Comparison of ENCODE assay signal across 8 cellular contexts in genomic region chr6:79777713-79778579, GRCh38.
A peak's percentile ranks its signal among the peaks of the same experiment; 100 is the strongest.
DNase-seq lines count a peak whose midpoint lies in the region; ATAC-seq, FAIRE-seq and TF ChIP-seq lines count a peak whose summit lies in the region.

No MANE protein-coding gene starts in this region.

- H3K36me3 Mint-ChIP-seq in activated CD4-positive, alpha-beta T cell treated with anti-CD3 and anti-CD28 coated beads, Interleukin-2, amount 10 ng/mL, durations not matched to agents 24 days and 14 days (ENCODE audit: low read depth), result no peaks in the 10 kb centered on the region

- POLR2A ChIA-PET in HepG2 (lab: Yijun Ruan, JAX), result no interaction called here

- TF ChIP-seq POLR2A in HepG2 (IDR thresholded peaks at IDR 0.05; ENCODE audit: insufficient read depth in 1 of 2, low read depth in 2 of 2, low read length in 2 of 2), result no peak

- H3K27me3 ChIP-seq in HepG2 (ENCODE audit: control insufficient read depth in 1 of 2, insufficient read depth in 2 of 2, low read length in 2 of 2), result peaks cover 0 to 16% of the 10 kb centered on the region in 2 experiments; a peak in 1 of 5 replicates

- H3K27ac Mint-ChIP-seq in activated CD4-positive, alpha-beta T cell treated with anti-CD3 and anti-CD28 coated beads, Interleukin-2, amount 10 ng/mL, durations not matched to agents 24 days and 14 days, result peak overlapping the region; percentile 57

- H3K4me1 Mint-ChIP-seq in activated CD4-positive, alpha-beta T cell treated with anti-CD3 and anti-CD28 coated beads, Interleukin-2, amount 10 ng/mL, durations not matched to agents 24 days and 14 days, result peaks cover 9% of the 10 kb centered on the region

- TF ChIP-seq EP300 in HepG2 (IDR thresholded peaks at IDR 0.05; ENCODE audit: low read depth in 2 of 2, low read length in 2 of 2) (no peak), HepG2 (CRISPR knock-in tag; IDR thresholded peaks at IDR 0.05; ENCODE audit: borderline replicate concordance) (no peak)

- BruUV-seq in HepG2 (replicated peaks; lab: Mats Ljungman, UMichigan), result no TSS peak

- no peaks in the 10 kb centered on the region for H3K9me3 ChIP-seq in HepG2 (ENCODE audit: low read length)

- peak overlapping the region; percentile 86 for H3K4me2 ChIP-seq in HepG2 (ENCODE audit: low read depth, low read length)

- H3K4me3 ChIP-seq in coronary artery (peak overlapping the region; percentile 61), HepG2 (replicated peaks in 1 of 3; ENCODE audit: insufficient read depth in 1 of 3, low read depth in 2 of 3, low read length in 3 of 3) (peak overlapping the region; percentile 41 to 75 (median 48))

- FAIRE-seq in HepG2 (lab: Jason Lieb, UNC), result peak; percentile 56

- no peaks in the 10 kb centered on the region for H3K36me3 ChIP-seq in HepG2 (replicated peaks in 1 of 2; ENCODE audit: control insufficient read depth in 1 of 2, insufficient read depth in 2 of 2, low read length in 2 of 2)

- peak; percentile 32 for DNase-seq in SIG-M5 treated with dmso at 0.1 percent for 504 hours (lab: John Stamatoyannopoulos, UW; ENCODE audit: unreplicated experiment)
- DNase-seq in SIG-M5 (lab: John Stamatoyannopoulos, UW), result no peak
- peak; percentile 78 for DNase-seq in NCI-H2227 treated with DMSO at 0.1 percent for 48 hours (lab: John Stamatoyannopoulos, UW)
- peak; percentile 97 for DNase-seq in activated CD4-positive, alpha-beta T cell treated with anti-CD3 and anti-CD28 coated beads, Interleukin-2, amount 10 ng/mL, durations not matched to agents 24 days and 14 days
- peak; percentile 80 for DNase-seq in coronary artery (ENCODE audit: low spot score)
- DNase-seq in HepG2 (ENCODE audit: low spot score), result peak; percentile 43
- peak; percentile 84 for DNase-seq in stimulated activated CD4-positive, alpha-beta T cell treated with anti-CD3 and anti-CD28 coated beads, Interleukin-2, amount 100 ng/mL, for 4 hours (ENCODE audit: low read depth)

- CTCF ChIA-PET in HepG2 (lab: Yijun Ruan, JAX; ENCODE audit: low intra/inter-chr PET ratio, low total read pairs), result interaction anchor here (2.1 to 2.4 kb wide), 2 partner anchors 36 to 90 kb away, joined by 20 to 28 read pairs; no protein-coding TSS in a partner anchor

- peak; percentile 96 for TF ChIP-seq CTCF in coronary artery (IDR thresholded peaks at IDR 0.05)
- TF ChIP-seq CTCF in HepG2 (CRISPR knock-in tag; IDR thresholded peaks at IDR 0.05), result peak; percentile 97

- no peaks in the 10 kb centered on the region for H3K27me3 Mint-ChIP-seq in activated CD4-positive, alpha-beta T cell treated with anti-CD3 and anti-CD28 coated beads, Interleukin-2, amount 10 ng/mL, durations not matched to agents 24 days and 14 days

- H3K27ac ChIP-seq in coronary artery, result no peak overlapping the region
- H3K27ac ChIP-seq in HepG2 (ENCODE audit: extremely low read length, insufficient read depth, low read length), result no peak overlapping the region

- 2% methylated on average over 29 of the region's 34 CpGs for WGBS in HepG2 (ENCODE audit: low lambda C conversion rate)

- peak overlapping the region; percentile 34 for H3K9ac ChIP-seq in HepG2 (ENCODE audit: insufficient read depth, low read depth, low read length)

- H3K4me3 Mint-ChIP-seq in activated CD4-positive, alpha-beta T cell treated with anti-CD3 and anti-CD28 coated beads, Interleukin-2, amount 10 ng/mL, durations not matched to agents 24 days and 14 days, result peak overlapping the region; percentile 79

- peaks cover 18% of the 10 kb centered on the region for H3K4me1 ChIP-seq in HepG2 (ENCODE audit: insufficient read depth, low read length)

- intact Hi-C loops in activated CD4-positive, alpha-beta T cell treated with anti-CD3 and anti-CD28 coated beads, Interleukin-2, amount 10 ng/mL, durations not matched to agents 24 days and 14 days (cut with micrococcal nuclease), result loop anchor here (1.0 to 5.0 kb wide), 4 partner anchors 36 to 314 kb away; partner anchors contain the start of gene TTK
- intact Hi-C loops in HepG2 (cut with micrococcal nuclease; ENCODE audit: unreplicated experiment), result loop anchor here (1.0 kb wide), 3 partner anchors 36 to 316 kb away; no protein-coding TSS in a partner anchor

- no peaks in the 10 kb centered on the region for H4K20me1 ChIP-seq in HepG2 (ENCODE audit: insufficient read depth, low read length)

- H3K79me2 ChIP-seq in HepG2 (ENCODE audit: insufficient read depth, low read length), result no peaks in the 10 kb centered on the region

- peak; percentile 65 for TF ChIP-seq RAD21 in HepG2 (CRISPR knock-in tag; IDR thresholded peaks at IDR 0.05)

- in situ Hi-C loops in HepG2 (cut with HindIII; ENCODE audit: extremely low pct_ligation_motif_present, low pct_unique_long_range_greater_than_20kb), result no loop called here

- ATAC-seq in HG02973 (IDR thresholded peaks at IDR 0.05; ENCODE audit: unreplicated experiment) (peak; percentile 80), HepG2 (peak; percentile 94)

- peak overlapping the region; percentile 59 for H2AFZ ChIP-seq in HepG2 (ENCODE audit: low read length)

- no peaks in the 10 kb centered on the region for H3K9me3 Mint-ChIP-seq in activated CD4-positive, alpha-beta T cell treated with anti-CD3 and anti-CD28 coated beads, Interleukin-2, amount 10 ng/mL, durations not matched to agents 24 days and 14 days

TF ChIP-seq in HepG2, 621 proteins besides CTCF, POLR2A, EP300 and RAD21 (continues in another document):
- TF ChIP-seq STAG1 (CRISPR knock-in tag; IDR thresholded peaks at IDR 0.05) (peak; percentile 74), MED1 (CRISPR knock-in tag; IDR thresholded peaks at IDR 0.05) (0 out of 2 replicates have a peak, but pooled peaks have one; percentile 22), RNF2 (conservative IDR thresholded peaks at IDR 0.05; ENCODE audit: low read depth) (no peak), KLF15 (CRISPR knock-in tag; IDR thresholded peaks at IDR 0.05; ENCODE audit: borderline replicate concordance) (peak; percentile 57; the same call in 1 of the 2 replicates), ISL2 (CRISPR knock-in tag; IDR thresholded peaks at IDR 0.05) (no peak), SPEN (CRISPR knock-in tag; IDR thresholded peaks at IDR 0.05; ENCODE audit: low read depth) (peak; percentile 31; the same call in 1 of the 2 replicates), ZNF180 (CRISPR knock-in tag; IDR thresholded peaks at IDR 0.05; ENCODE audit: borderline replicate concordance, low read depth) (no peak), TFAP4 (IDR thresholded peaks at IDR 0.05; ENCODE audit: borderline replicate concordance, low read depth) (no peak), ZNF574 (CRISPR knock-in tag; IDR thresholded peaks at IDR 0.05) (peak; percentile 60), ZNF687 (CRISPR knock-in tag; IDR thresholded peaks at IDR 0.05) (peak; percentile 76), MAFG (CRISPR knock-in tag; IDR thresholded peaks at IDR 0.05) (no peak)
